In genomic region chr16:4521971-4522623, GRCh38 we compare ENCODE assay signal across 11 cellular contexts. TPM values are rescaled to one million over a fixed set of nuclear protein-coding genes. Genes with fewer than 3 reads are reported as not detected.
A peak's percentile ranks its signal among the peaks of the same experiment; 100 is the strongest.
DNase-seq lines count a peak whose midpoint lies in the region; ATAC-seq, FAIRE-seq and TF ChIP-seq lines count a peak whose summit lies in the region.
"Had no signal": no experiment of that assay in that cellular context is flagged by ENCODE, and none has a peak within 500 bp of the region (broad histone marks: within the 10 kb centered on the region; RNA-seq: fewer than 3 reads in every experiment).

No MANE protein-coding gene starts in this region.

- TF ChIP-seq RAD21 in K562 (CRISPR knock-in tag; conservative IDR thresholded peaks at IDR 0.05 in 1 of 2, IDR thresholded peaks at IDR 0.05 in 1 of 2) = no peak

- H3K27me3 ChIP-seq in BLaER1 = no peaks in the 10 kb centered on the region
- H3K27me3 ChIP-seq in K562 (ENCODE audit: control insufficient read depth in 2 of 2, insufficient read depth in 2 of 2, low read length in 2 of 2) = no peaks in the 10 kb centered on the region

- peak overlapping the region; percentile 46; the same call in 1 of the 2 replicates for H2AFZ ChIP-seq in K562 (ENCODE audit: low read depth, low read length)

- no TSS peak for BruUV-seq in K562 (replicated peaks; lab: Mats Ljungman, UMichigan)

- H3K4me2 ChIP-seq in BLaER1 (peak overlapping the region; percentile 18; the same call in 1 of the 2 replicates), K562 (ENCODE audit: insufficient read depth, low read length) (no peak overlapping the region)

- H4K20me1 ChIP-seq in BLaER1 (peaks cover 49% of the 10 kb centered on the region), K562 (replicated peaks; ENCODE audit: control insufficient read depth, insufficient read depth, low read length) (no peaks in the 10 kb centered on the region)

- TF ChIP-seq CTCF in K562 (IDR thresholded peaks at IDR 0.05 in 2 of 3, conservative IDR thresholded peaks at IDR 0.05 in 1 of 3; ENCODE audit: insufficient read depth in 2 of 3, low read depth in 1 of 3, low read length in 3 of 3) = no peak

- H3K9me3 ChIP-seq in BLaER1 (no peaks in the 10 kb centered on the region), K562 (replicated peaks; ENCODE audit: control insufficient read depth, insufficient read depth, low read depth, low read length) (no peaks in the 10 kb centered on the region)

- CTCF ChIA-PET in K562 (lab: Yijun Ruan, JAX; ENCODE audit: low intra/inter-chr PET ratio) = no interaction called here

- POLR2A ChIA-PET in K562 (lab: Yijun Ruan, JAX) = interaction anchor here (0.6 to 1.7 kb wide), 7 partner anchors 8 to 174 kb away, joined by 3 to 5 read pairs (median 4); no protein-coding TSS in a partner anchor

- no peak for TF ChIP-seq EP300 in K562 (IDR thresholded peaks at IDR 0.05; ENCODE audit: low read length)

- peaks cover 38% of the 10 kb centered on the region for H3K36me3 ChIP-seq in BLaER1
- no peaks in the 10 kb centered on the region for H3K36me3 ChIP-seq in K562 (ENCODE audit: control insufficient read depth, insufficient read depth, low read length)

- no peaks in the 10 kb centered on the region for H3K9me1 ChIP-seq in K562 (ENCODE audit: control insufficient read depth, insufficient read depth, low read length)

- H3K4me1 ChIP-seq in BLaER1 (peaks cover 41% of the 10 kb centered on the region), K562 (replicated peaks in 1 of 2; ENCODE audit: control insufficient read depth in 2 of 2, insufficient read depth in 2 of 2, low read length in 2 of 2) (peaks cover 9 to 22% of the 10 kb centered on the region in 2 experiments; a peak in 4 of 5 replicates)

- H3K4me3 ChIP-seq in BLaER1 (no peak overlapping the region), K562 (no peak overlapping the region)

- H3K9ac ChIP-seq in BLaER1 (0 out of 2 replicates have a peak overlapping the region, but pooled peaks have one; percentile 29), K562 (ENCODE audit: insufficient read depth in 1 of 2, low read depth in 2 of 2, low read length in 2 of 2) (peak overlapping the region in 1 of 2 experiments; percentile 61; a peak in 2 of 4 replicates)

- no peak for TF ChIP-seq POLR2A in K562 (conservative IDR thresholded peaks at IDR 0.05)

- peak overlapping the region; percentile 35; the same call in 1 of the 2 replicates for H3K27ac ChIP-seq in BLaER1
- no peak overlapping the region for H3K27ac ChIP-seq in K562 (ENCODE audit: extremely low read depth, low read depth, low read length)

- DNase-seq in NCI-H2081 treated with DMSO at 0.1 percent for 48 hours (lab: John Stamatoyannopoulos, UW) (peak; percentile 79), K562 (ENCODE audit: extremely low read depth in 1 of 4, low spot score in 3 of 4) (no peak), midbrain (lab: John Stamatoyannopoulos, UW) (peak; percentile 86), T-helper 9 cell (no peak)
- no peak for DNase-seq in stimulated activated CD4-positive, alpha-beta T cell treated with anti-CD3 and anti-CD28 coated beads, Interleukin-2, amount 100 ng/mL, for 24 hours
- DNase-seq: activated CD4-positive, alpha-beta memory T cell treated with anti-CD3 and anti-CD28 coated beads, Interleukin-2, amount 10 ng/mL, durations not matched to agents 7 days and 5 days; natural killer cell had no signal

- in situ Hi-C loops in K562 (cut with MboI) = loop anchor here (5.0 kb wide), 1 partner anchor 65 kb away; no protein-coding TSS in a partner anchor

- intact Hi-C loops in K562 (cut with micrococcal nuclease) = loop anchor here (10.0 kb wide), 1 partner anchor 433 kb away; the partner anchor contains the start of gene SEC14L5

- 49% methylated on average over 11 of the region's 11 CpGs for WGBS in K562 (ENCODE audit: insufficient coverage, low coverage, missing lambda C conversion rate)

- FAIRE-seq in K562 (lab: Jason Lieb, UNC) = no peak
- FAIRE-seq: RCC 7860 had no signal

- no peaks in the 10 kb centered on the region for H3K79me2 ChIP-seq in K562 (ENCODE audit: control insufficient read depth, insufficient read depth, low read length)

- ATAC-seq in K562 (no peak), GM21717 (IDR thresholded peaks at IDR 0.05; ENCODE audit: unreplicated experiment) (no peak), HG03196 (IDR thresholded peaks at IDR 0.05; ENCODE audit: unreplicated experiment) (no peak)

RNA-seq across cellular contexts. Expression of gene CDIP1, which starts 16.5 kb away (rescaled TPM):
- not detected in 2 replicates for total RNA-seq in K562 (2011; cell fraction: chromatin; rRNA removed; ENCODE audit: low replicate concordance)
- total RNA-seq in K562 (2011; cell fraction: nucleolus; rRNA removed) = not detected in 2 replicates
- not detected in 2 replicates for total RNA-seq in K562 (2011; cell fraction: nucleoplasm; rRNA removed)
- not detected in 2 replicates for total RNA-seq in K562 (2014; rRNA removed)
- total RNA-seq in K562 (2014; rRNA removed; fragmentation: Illumina TruSeq; extraction: Trizol) = not detected in 2 replicates
- not detected in 2 replicates for total RNA-seq in K562 (2015; rRNA removed; fragmentation: Illumina TruSeq; extraction: Trizol)
- 0.18 and 0.29 TPM in 2 replicates for total RNA-seq in K562 (2021)
- polyA plus RNA-seq in K562 (2011; rRNA removed) = 0.15 TPM in 1 of 2 replicates, not detected in the other
- 0.07 TPM in 1 of 2 replicates, not detected in the other for polyA plus RNA-seq in K562 (2011; cell fraction: cytosol; rRNA removed)
- polyA plus RNA-seq in K562 (2011; cell fraction: nucleus; rRNA removed) = 0.10 and 0.18 TPM in 2 replicates
- polyA plus RNA-seq in K562 (2012) = 0.31 and 0.54 TPM in 2 replicates
- polyA plus RNA-seq in K562 (2014; fragmentation: Illumina TruSeq; extraction: Trizol) = not detected in 2 replicates
- not detected for polyA plus RNA-seq in K562 (2014; fragmentation: Nextera tagmentation; extraction: Ambion mirVana)
- not detected in 2 replicates for polyA plus RNA-seq in K562 (2014; rRNA removed)
- polyA minus RNA-seq in K562 (2011; rRNA and poly(A)+ RNA removed) = not detected in 2 replicates
- polyA minus RNA-seq in K562 (2011; cell fraction: cytosol; rRNA and poly(A)+ RNA removed) = 1.7 TPM in 1 of 2 replicates, not detected in the other
- polyA minus RNA-seq in K562 (2011; cell fraction: nucleus; rRNA and poly(A)+ RNA removed) = 0.40 and 1.1 TPM in 2 replicates

RNA-seq across cellular contexts. Expression of gene C16orf96, which starts 34.0 kb away (rescaled TPM):
- total RNA-seq in K562 (2011; cell fraction: chromatin; rRNA removed; ENCODE audit: low replicate concordance) = not detected in 2 replicates
- total RNA-seq in K562 (2011; cell fraction: nucleolus; rRNA removed) = not detected in 2 replicates
- total RNA-seq in K562 (2011; cell fraction: nucleoplasm; rRNA removed) = not detected in 2 replicates
- total RNA-seq in K562 (2014; rRNA removed) (not detected in 2 replicates), K562 (2014; rRNA removed; fragmentation: Illumina TruSeq; extraction: Trizol) (not detected in 2 replicates), K562 (2015; rRNA removed; fragmentation: Illumina TruSeq; extraction: Trizol) (not detected in 2 replicates), K562 (2021) (not detected in 2 replicates)
- polyA plus RNA-seq in K562 (2011; rRNA removed) (not detected in 2 replicates), K562 (2014; fragmentation: Illumina TruSeq; extraction: Trizol) (not detected in 2 replicates), K562 (2014; fragmentation: Nextera tagmentation; extraction: Ambion mirVana) (not detected), K562 (2014; rRNA removed) (not detected in 2 replicates)
- polyA plus RNA-seq in K562 (2011; cell fraction: cytosol; rRNA removed) = not detected in 2 replicates
- polyA plus RNA-seq in K562 (2011; cell fraction: nucleus; rRNA removed) = not detected in 2 replicates
- not detected in 2 replicates for polyA plus RNA-seq in K562 (2012)
- not detected in 2 replicates for polyA minus RNA-seq in K562 (2011; rRNA and poly(A)+ RNA removed)
- not detected in 2 replicates for polyA minus RNA-seq in K562 (2011; cell fraction: cytosol; rRNA and poly(A)+ RNA removed)
- not detected in 2 replicates for polyA minus RNA-seq in K562 (2011; cell fraction: nucleus; rRNA and poly(A)+ RNA removed)

RNA-seq across cellular contexts. Expression of gene HMOX2, which starts 45.9 kb away (rescaled TPM):
- total RNA-seq in K562 (2011; cell fraction: chromatin; rRNA removed; ENCODE audit: low replicate concordance) = 31.3 and 64.7 TPM in 2 replicates
- total RNA-seq in K562 (2011; cell fraction: nucleolus; rRNA removed) = 39.3 and 41.4 TPM in 2 replicates
- 40.9 and 52.2 TPM in 2 replicates for total RNA-seq in K562 (2011; cell fraction: nucleoplasm; rRNA removed)
- 78.6 and 84.7 TPM in 2 replicates for total RNA-seq in K562 (2014; rRNA removed)
- 43.9 and 50.4 TPM in 2 replicates for total RNA-seq in K562 (2014; rRNA removed; fragmentation: Illumina TruSeq; extraction: Trizol)
- 60.0 and 66.7 TPM in 2 replicates for total RNA-seq in K562 (2015; rRNA removed; fragmentation: Illumina TruSeq; extraction: Trizol)
- total RNA-seq in K562 (2021) = 57.4 and 63.9 TPM in 2 replicates
- 55.5 and 55.8 TPM in 2 replicates for polyA plus RNA-seq in K562 (2011; rRNA removed)
- 47.4 and 72.1 TPM in 2 replicates for polyA plus RNA-seq in K562 (2011; cell fraction: cytosol; rRNA removed)
- 28.3 and 31.1 TPM in 2 replicates for polyA plus RNA-seq in K562 (2011; cell fraction: nucleus; rRNA removed)
- 55.2 and 61.7 TPM in 2 replicates for polyA plus RNA-seq in K562 (2012)
- 62.8 and 71.3 TPM in 2 replicates for polyA plus RNA-seq in K562 (2014; fragmentation: Illumina TruSeq; extraction: Trizol)
- 10 to 100 TPM; 26.8 to 46.3 TPM for polyA plus RNA-seq in K562 (2014; fragmentation: Nextera tagmentation; extraction: Ambion mirVana)
- 87.4 and 88.1 TPM in 2 replicates for polyA plus RNA-seq in K562 (2014; rRNA removed)
- polyA minus RNA-seq in K562 (2011; rRNA and poly(A)+ RNA removed) = 43.3 and 52.3 TPM in 2 replicates
- polyA minus RNA-seq in K562 (2011; cell fraction: cytosol; rRNA and poly(A)+ RNA removed) = 16.7 and 17.6 TPM in 2 replicates
- 13.6 and 15.0 TPM in 2 replicates for polyA minus RNA-seq in K562 (2011; cell fraction: nucleus; rRNA and poly(A)+ RNA removed)

RNA-seq across cellular contexts. Expression of gene NMRAL1, which starts 47.7 kb away (rescaled TPM):
- 43.9 and 112 TPM in 2 replicates for total RNA-seq in K562 (2011; cell fraction: chromatin; rRNA removed; ENCODE audit: low replicate concordance)
- 97.0 and 99.2 TPM in 2 replicates for total RNA-seq in K562 (2011; cell fraction: nucleolus; rRNA removed)
- total RNA-seq in K562 (2011; cell fraction: nucleoplasm; rRNA removed) = 59.2 and 66.6 TPM in 2 replicates
- total RNA-seq in K562 (2014; rRNA removed) (111 and 116 TPM in 2 replicates), K562 (2014; rRNA removed; fragmentation: Illumina TruSeq; extraction: Trizol) (22.7 and 31.4 TPM in 2 replicates), K562 (2015; rRNA removed; fragmentation: Illumina TruSeq; extraction: Trizol) (62.5 and 66.7 TPM in 2 replicates), K562 (2021) (84.1 and 93.6 TPM in 2 replicates)
- polyA plus RNA-seq in K562 (2011; rRNA removed) (51.1 and 59.7 TPM in 2 replicates), K562 (2014; fragmentation: Illumina TruSeq; extraction: Trizol) (63.2 and 88.3 TPM in 2 replicates), K562 (2014; fragmentation: Nextera tagmentation; extraction: Ambion mirVana) (10 to 100 TPM in 1 of 2 experiments, 1 to 10 TPM in 1; 6.3 to 16.8 TPM), K562 (2014; rRNA removed) (83.9 and 90.2 TPM in 2 replicates)
- 105 and 154 TPM in 2 replicates for polyA plus RNA-seq in K562 (2011; cell fraction: cytosol; rRNA removed)
- 56.5 and 83.6 TPM in 2 replicates for polyA plus RNA-seq in K562 (2011; cell fraction: nucleus; rRNA removed)
- polyA plus RNA-seq in K562 (2012) = 64.0 and 95.8 TPM in 2 replicates
- 37.2 and 42.5 TPM in 2 replicates for polyA minus RNA-seq in K562 (2011; rRNA and poly(A)+ RNA removed)
- polyA minus RNA-seq in K562 (2011; cell fraction: cytosol; rRNA and poly(A)+ RNA removed) = 39.4 and 52.3 TPM in 2 replicates
- polyA minus RNA-seq in K562 (2011; cell fraction: nucleus; rRNA and poly(A)+ RNA removed) = 24.5 and 26.7 TPM in 2 replicates

Comparison
In these comparisons a context has a peak if more than half of its experiments do, and no peak if none do; other contexts are left out.
1. DNase-seq: peak in NCI-H2081 treated with DMSO at 0.1 percent for 48 hours (single experiment) and midbrain (single experiment); none in K562 (0 of 4), T-helper 9 cell (single experiment) and stimulated activated CD4-positive, alpha-beta T cell treated with anti-CD3 and anti-CD28 coated beads, Interleukin-2, amount 100 ng/mL, for 24 hours (0 of 2).